2 cellular contexts compared by ENCODE assay signal in the genomic region with DNA sequence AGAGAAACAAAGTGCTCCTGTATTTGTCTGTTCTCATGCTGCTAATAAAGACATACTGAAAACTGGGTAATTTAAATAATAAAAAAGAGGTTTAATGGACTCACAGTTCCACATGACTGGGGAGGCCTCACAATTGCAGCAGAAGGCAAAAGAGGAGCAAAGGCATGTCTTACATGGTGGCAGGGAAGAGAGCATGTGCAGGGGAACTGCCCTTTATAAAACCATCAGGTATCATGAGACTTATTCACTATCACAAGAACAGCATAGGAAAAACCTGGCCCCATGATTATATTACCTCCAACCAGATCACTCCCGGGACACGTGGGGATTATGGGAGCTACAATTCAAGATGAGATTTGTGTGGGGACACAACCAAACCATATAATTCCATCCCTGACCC.
DNase-seq lines count a peak whose midpoint lies in the region; ATAC-seq, FAIRE-seq and TF ChIP-seq lines count a peak whose summit lies in the region.
"Not testable (repeated sequence)": the region's sequence is repeated elsewhere in the genome, so short reads cannot be mapped to it uniquely, and the experiment has no call there.

No MANE protein-coding gene starts in this region.

- not testable (repeated sequence) for H3K9me1 ChIP-seq in K562 (ENCODE audit: control insufficient read depth, insufficient read depth, low read length)

- H4K8ac ChIP-seq in neuronal stem cell (ENCODE audit: low read depth, low read length), result not testable (repeated sequence)

- H2BK5ac ChIP-seq in neuronal stem cell (ENCODE audit: low read length), result not testable (repeated sequence)

- H3K4me3 ChIP-seq in K562; neuronal stem cell (ENCODE audit: low read length in 2 of 2): not testable (repeated sequence)

- H2BK12ac ChIP-seq in neuronal stem cell (ENCODE audit: low read length), result not testable (repeated sequence)

- H3K4me2 ChIP-seq in K562 (ENCODE audit: insufficient read depth, low read length), result not testable (repeated sequence)
- peak overlapping the region; percentile 11 for H3K4me2 ChIP-seq in neuronal stem cell (ENCODE audit: insufficient read depth, low read length, poor library complexity, severe bottlenecking)

- CTCF ChIA-PET in K562 (lab: Yijun Ruan, JAX; ENCODE audit: low intra/inter-chr PET ratio), result not testable (repeated sequence)

- FAIRE-seq in K562 (lab: Jason Lieb, UNC), result not testable (repeated sequence)

- intact Hi-C loops in K562 (cut with micrococcal nuclease), result not testable (repeated sequence)

- not testable (repeated sequence) for H3K18ac ChIP-seq in neuronal stem cell (ENCODE audit: low read length)

- 48% methylated on average over 2 of the region's 2 CpGs for WGBS in K562 (ENCODE audit: insufficient coverage, low coverage, missing lambda C conversion rate)
- no CpG with 5 or more reads among the region's 2 CpGs for WGBS in neuronal stem cell (ENCODE audit: extremely low coverage in 2 of 2, insufficient read length in 2 of 2, insufficient replicate concordance in 1 of 2), 2 donors

- H3K9me3 ChIP-seq in K562 (replicated peaks; ENCODE audit: control insufficient read depth, insufficient read depth, low read depth, low read length) (peaks cover 18% of the 10 kb centered on the region), neuronal stem cell (replicated peaks in 1 of 2; ENCODE audit: control insufficient read depth in 2 of 2, insufficient read depth in 1 of 2, low read depth in 1 of 2, low read length in 2 of 2) (peaks cover 6 to 11% of the 10 kb centered on the region in 2 donors)

- POLR2A ChIA-PET in K562 (lab: Yijun Ruan, JAX), result not testable (repeated sequence)

- H3K4ac ChIP-seq in neuronal stem cell (ENCODE audit: low read length), result not testable (repeated sequence)

- H3K27me3 ChIP-seq in K562 (ENCODE audit: control insufficient read depth in 2 of 2, insufficient read depth in 2 of 2, low read length in 2 of 2); neuronal stem cell (ENCODE audit: control insufficient read depth in 3 of 3, insufficient read depth in 3 of 3, low read depth in 1 of 3, low read length in 3 of 3): not testable (repeated sequence)

- TF ChIP-seq EP300 in K562 (IDR thresholded peaks at IDR 0.05; ENCODE audit: low read length), result not testable (repeated sequence)

- H3K14ac ChIP-seq in neuronal stem cell (ENCODE audit: low read length), result not testable (repeated sequence)

- not testable (repeated sequence) for H2AFZ ChIP-seq in K562 (ENCODE audit: low read depth, low read length); neuronal stem cell (ENCODE audit: low read length)

- DNase-seq in K562 (ENCODE audit: extremely low read depth in 1 of 4, low spot score in 3 of 4); neuronal stem cell (ENCODE audit: low spot score): not testable (repeated sequence)

- H2AK5ac ChIP-seq in neuronal stem cell (ENCODE audit: low read depth, low read length), result not testable (repeated sequence)

- not testable (repeated sequence) for H3K79me1 ChIP-seq in neuronal stem cell (ENCODE audit: low read depth, low read length)

- H2BK15ac ChIP-seq in neuronal stem cell (ENCODE audit: low read length), result not testable (repeated sequence)

- not testable (repeated sequence) for H3K9ac ChIP-seq in K562 (ENCODE audit: insufficient read depth in 1 of 2, low read depth in 2 of 2, low read length in 2 of 2); neuronal stem cell (ENCODE audit: low read depth, low read length, poor library complexity)

- TF ChIP-seq RAD21 in K562 (CRISPR knock-in tag; conservative IDR thresholded peaks at IDR 0.05 in 1 of 2, IDR thresholded peaks at IDR 0.05 in 1 of 2), result not testable (repeated sequence)

- H3K36me3 ChIP-seq in K562 (ENCODE audit: control insufficient read depth, insufficient read depth, low read length); neuronal stem cell (replicated peaks in 1 of 2; ENCODE audit: control insufficient read depth in 2 of 2, insufficient read depth in 2 of 2, low read length in 2 of 2): not testable (repeated sequence)

- not testable (repeated sequence) for H3K23ac ChIP-seq in neuronal stem cell (ENCODE audit: low read depth, low read length, poor library complexity)

- ATAC-seq in K562, result not testable (repeated sequence)

- TF ChIP-seq POLR2A in K562 (conservative IDR thresholded peaks at IDR 0.05), result not testable (repeated sequence)

- not testable (repeated sequence) for H3K27ac ChIP-seq in K562 (ENCODE audit: extremely low read depth, low read depth, low read length); neuronal stem cell (replicated peaks; ENCODE audit: low read length)

- not testable (repeated sequence) for TF ChIP-seq CTCF in K562 (IDR thresholded peaks at IDR 0.05 in 2 of 3, conservative IDR thresholded peaks at IDR 0.05 in 1 of 3; ENCODE audit: insufficient read depth in 2 of 3, low read depth in 1 of 3, low read length in 3 of 3)

- in situ Hi-C loops in K562 (cut with MboI), result not testable (repeated sequence)

- H3K79me2 ChIP-seq in K562 (ENCODE audit: control insufficient read depth, insufficient read depth, low read length), result not testable (repeated sequence)

- BruUV-seq in K562 (replicated peaks; lab: Mats Ljungman, UMichigan), result not testable (repeated sequence)

- H3K4me1 ChIP-seq in K562 (replicated peaks in 1 of 2; ENCODE audit: control insufficient read depth in 2 of 2, insufficient read depth in 2 of 2, low read length in 2 of 2); neuronal stem cell (ENCODE audit: control insufficient read depth in 2 of 2, insufficient read depth in 1 of 2, low read depth in 1 of 2, low read length in 2 of 2): not testable (repeated sequence)

- H4K20me1 ChIP-seq in K562 (replicated peaks; ENCODE audit: control insufficient read depth, insufficient read depth, low read length), result not testable (repeated sequence)

- not testable (repeated sequence) for H4K91ac ChIP-seq in neuronal stem cell (ENCODE audit: low read depth, low read length, poor library complexity)

- H2BK120ac ChIP-seq in neuronal stem cell (ENCODE audit: low read depth, low read length), result not testable (repeated sequence)

TF ChIP-seq in K562, 482 proteins besides CTCF, POLR2A, EP300 and RAD21:
- peak; percentile 92 for TF ChIP-seq ZNF431 (CRISPR knock-in tag; IDR thresholded peaks at IDR 0.05)
